ENCODE assay signal across 1 cellular context in genomic region chr5:81853005-81853357, GRCh38.
TF ChIP-seq lines count a peak whose summit lies in the region.

No MANE protein-coding gene starts in this region.

TF ChIP-seq in K562, 482 proteins besides CTCF, POLR2A, EP300 and RAD21 (continued from another document):
- TF ChIP-seq ZBTB11 (CRISPR knock-in tag; IDR thresholded peaks at IDR 0.05) (peak in 1 of 3 experiments; percentile 30; a peak in 1 of 6 replicates), CC2D1A (IDR thresholded peaks at IDR 0.05) (no peak), TBP (optimal IDR thresholded peaks at IDR 0.05; ENCODE audit: low read depth, low read length) (peak; percentile 7)
TF ChIP-seq in K562: peak in this region for 9.
